1 cellular context compared by ENCODE assay signal in genomic region chr6:84967389-84967788, GRCh38.
TF ChIP-seq lines count a peak whose summit lies in the region.

No MANE protein-coding gene starts in this region.

TF ChIP-seq in IMR-90, 13 proteins besides CTCF, POLR2A, EP300 and RAD21 (continued from another document):
- TF ChIP-seq ELK1 (IDR thresholded peaks at IDR 0.05; ENCODE audit: borderline replicate concordance, low read depth, low read length) = no peak
